In the genomic region with DNA sequence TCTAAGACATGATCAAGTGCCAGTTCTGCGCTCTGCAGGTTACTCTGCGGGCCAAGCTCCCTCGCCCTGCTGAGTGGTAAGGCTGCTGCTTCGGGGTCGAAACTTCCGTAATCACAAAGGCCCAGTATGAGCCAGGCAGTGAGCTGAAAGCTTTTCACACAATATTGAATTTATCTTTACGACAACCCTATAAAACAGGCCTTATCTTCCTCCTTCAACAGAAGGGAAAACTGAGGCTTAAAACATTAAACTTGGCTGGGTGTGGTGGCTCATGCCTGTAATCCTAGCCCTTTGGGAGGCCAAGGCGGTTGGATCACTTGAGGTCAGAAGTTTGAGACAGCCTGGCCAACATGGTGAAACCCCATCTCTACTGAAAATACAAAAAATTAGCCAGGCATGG, we compare ENCODE assay signal across 25 cellular contexts.
DNase-seq lines count a peak whose midpoint lies in the region; ATAC-seq and TF ChIP-seq lines count a peak whose summit lies in the region.
"Had no signal": no experiment of that assay in that cellular context is flagged by ENCODE, and none has a peak within 500 bp of the region (broad histone marks: within the 10 kb centered on the region; RNA-seq: fewer than 3 reads in every experiment).

No MANE protein-coding gene starts in this region.

- TF ChIP-seq POLR2A in transverse colon (IDR thresholded peaks at IDR 0.05) (no peak), Peyer's patch (IDR thresholded peaks at IDR 0.05) (no peak)

- no peak overlapping the region for H3K4me3 ChIP-seq in fibroblast of villous mesenchyme (ENCODE audit: low read depth, low read length)
- H3K4me3 ChIP-seq in mucosa of descending colon: no peak overlapping the region
- no peak overlapping the region for H3K4me3 ChIP-seq in transverse colon
- no peak overlapping the region for H3K4me3 ChIP-seq in Peyer's patch
- H3K4me3 ChIP-seq: BLaER1, GM12878 had no signal

- H3K4me1 ChIP-seq in mucosa of descending colon (ENCODE audit: low read depth) (peaks cover 15% of the 10 kb centered on the region), transverse colon (peaks cover 0 to 13% (median 11%) of the 10 kb centered on the region in 4 donors), Peyer's patch (no peaks in the 10 kb centered on the region)
- H3K4me1 ChIP-seq: BE2C had no signal

- CTCF ChIA-PET in HEK293T (lab: Yijun Ruan, JAX): no interaction called here

- H3K27ac ChIP-seq in transverse colon (peak overlapping the region in 3 of 4 donors; percentile 39 to 66 (median 54)), Peyer's patch (no peak overlapping the region)
- H3K27ac ChIP-seq: BLaER1 had no signal

- ATAC-seq in mucosa of descending colon: peak; percentile 88
- ATAC-seq in GM21737 (IDR thresholded peaks at IDR 0.05; ENCODE audit: unreplicated experiment): no peak
- ATAC-seq: GM12878 had no signal

- DNase-seq in HEK293T (ENCODE audit: extremely low spot score) (peak; percentile 13), fibroblast of villous mesenchyme (ENCODE audit: low read depth) (peak; percentile 62), mucosa of descending colon (peak in 2 of 3 donors; percentile 48 to 51), transverse colon (peak; percentile 41), NOMO-1 treated with dmso at 0.1 percent for 144 hours (lab: John Stamatoyannopoulos, UW; ENCODE audit: unreplicated experiment) (no peak), NCI-H2227 treated with DMSO at 0.1 percent for 48 hours (lab: John Stamatoyannopoulos, UW) (no peak), Peyer's patch (no peak)
- DNase-seq: 8988T; ACHN; BE2C; C1 segment of cervical spinal cord; CD4-positive, alpha-beta memory T cell; CD4-positive, CD25-positive, alpha-beta regulatory T cell; CD8-positive, alpha-beta memory T cell; COR-L47; DMS 273 treated with DMSO at 0.1 percent for 48 hours; DMS153; DMS53; DMS79; DND-41; EL; GDM1 had no signal

- POLR2A ChIA-PET in HEK293T (lab: Yijun Ruan, JAX): interaction anchor here (0.6 to 1.2 kb wide), 4 partner anchors 9 to 147 kb away, joined by 3 to 4 read pairs (median 3); a partner anchor contains a TSS

- H3K27me3 ChIP-seq in transverse colon: no peaks in the 10 kb centered on the region
- H3K27me3 ChIP-seq in Peyer's patch: no peaks in the 10 kb centered on the region
- H3K27me3 ChIP-seq: BE2C, BLaER1 had no signal

- in situ Hi-C loops in transverse colon (cut with MboI; ENCODE audit: low pct_ligation_motif_present in 1 of 4, low pct_unique_long_range_greater_than_20kb in 1 of 4, low sequenced_read_pairs in 3 of 4): no loop called here

- H3K9me3 ChIP-seq in mucosa of descending colon: no peaks in the 10 kb centered on the region
- no peaks in the 10 kb centered on the region for H3K9me3 ChIP-seq in transverse colon
- no peaks in the 10 kb centered on the region for H3K9me3 ChIP-seq in Peyer's patch
- H3K9me3 ChIP-seq: BE2C had no signal

- H3K36me3 ChIP-seq in mucosa of descending colon (ENCODE audit: low read depth): no peaks in the 10 kb centered on the region
- no peaks in the 10 kb centered on the region for H3K36me3 ChIP-seq in transverse colon
- no peaks in the 10 kb centered on the region for H3K36me3 ChIP-seq in Peyer's patch
- H3K36me3 ChIP-seq: BE2C, BLaER1 had no signal

- WGBS in transverse colon (ENCODE audit: low coverage in 1 of 2), 2 donors: 53 to 56% methylated on average over 3 to 8 of the region's 8 CpGs

- TF ChIP-seq EP300 in transverse colon (IDR thresholded peaks at IDR 0.05; ENCODE audit: low read depth): no peak

- intact Hi-C loops in mucosa of descending colon (cut with DNase I, micrococcal nuclease): no loop called here
- intact Hi-C loops in transverse colon (cut with DNase I; ENCODE audit: low total_unique reads): no loop called here

- TF ChIP-seq CTCF in fibroblast of villous mesenchyme (IDR thresholded peaks at IDR 0.05; ENCODE audit: insufficient read depth, low read depth, low read length) (no peak), mucosa of descending colon (IDR thresholded peaks at IDR 0.05) (no peak), transverse colon (IDR thresholded peaks at IDR 0.05) (no peak), Peyer's patch (IDR thresholded peaks at IDR 0.05) (no peak)

TF ChIP-seq in HEK293T, 16 proteins besides CTCF, POLR2A, EP300 and RAD21:
- TF ChIP-seq SP1 (IDR thresholded peaks at IDR 0.05): no peak
- TF ChIP-seq, protein P1, sequence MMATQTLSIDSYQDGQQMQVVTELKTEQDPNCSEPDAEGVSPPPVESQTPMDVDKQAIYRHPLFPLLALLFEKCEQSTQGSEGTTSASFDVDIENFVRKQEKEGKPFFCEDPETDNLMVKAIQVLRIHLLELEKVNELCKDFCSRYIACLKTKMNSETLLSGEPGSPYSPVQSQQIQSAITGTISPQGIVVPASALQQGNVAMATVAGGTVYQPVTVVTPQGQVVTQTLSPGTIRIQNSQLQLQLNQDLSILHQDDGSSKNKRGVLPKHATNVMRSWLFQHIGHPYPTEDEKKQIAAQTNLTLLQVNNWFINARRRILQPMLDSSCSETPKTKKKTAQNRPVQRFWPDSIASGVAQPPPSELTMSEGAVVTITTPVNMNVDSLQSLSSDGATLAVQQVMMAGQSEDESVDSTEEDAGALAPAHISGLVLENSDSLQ (IDR thresholded peaks at IDR 0.05): no peak
- TF ChIP-seq SUZ12 (IDR thresholded peaks at IDR 0.05): no peak
- TF ChIP-seq HDGF (IDR thresholded peaks at IDR 0.05; ENCODE audit: borderline replicate concordance): no peak
- TF ChIP-seq NFRKB (IDR thresholded peaks at IDR 0.05): no peak
- no peak for TF ChIP-seq FOXK2 (IDR thresholded peaks at IDR 0.05)

Comparison
In these comparisons a context has a peak if more than half of its experiments do, and no peak if none do; other contexts are left out.
1. DNase-seq: peak in HEK293T (single experiment), fibroblast of villous mesenchyme (single experiment), mucosa of descending colon (2 of 3) and transverse colon (single experiment); none in NOMO-1 treated with dmso at 0.1 percent for 144 hours (single experiment), NCI-H2227 treated with DMSO at 0.1 percent for 48 hours (single experiment) and Peyer's patch (0 of 3).
2. H3K27ac ChIP-seq: peak in transverse colon (3 of 4); none in Peyer's patch (0 of 4).